ENCODE assay signal across 12 cellular contexts in genomic region chr4:3355266-3355748, GRCh38.
DNase-seq lines count a peak whose midpoint lies in the region; ATAC-seq, FAIRE-seq and TF ChIP-seq lines count a peak whose summit lies in the region.
"Had no signal": no experiment of that assay in that cellular context is flagged by ENCODE, and none has a peak within 500 bp of the region (broad histone marks: within the 10 kb centered on the region; RNA-seq: fewer than 3 reads in every experiment).

No MANE protein-coding gene starts in this region.

- DNase-seq in endothelial cell of umbilical vein (ENCODE audit: low read depth, low spot score) = peak; percentile 60
- DNase-seq in chondrocyte (ENCODE audit: low spot score) = no peak
- DNase-seq in testis = no peak
- no peak for DNase-seq in activated CD8-positive, alpha-beta T cell treated with anti-CD3 and anti-CD28 coated beads for 36 hours
- no peak for DNase-seq in NCI-H146 (lab: John Stamatoyannopoulos, UW)
- DNase-seq: activated naive CD8-positive, alpha-beta T cell treated with anti-CD3 and anti-CD28 coated beads, Interleukin-2, amount 10 ng/mL, durations not matched to agents 7 days and 5 days; NCI-H1417; occipital lobe had no signal

- dilution Hi-C loops in endothelial cell of umbilical vein (cut with MboI; ENCODE audit: extremely low pct_ligation_motif_present, low sequenced_read_pairs) = no loop called here

- no peak overlapping the region for H3K4me3 Mint-ChIP-seq in chondrocyte (ENCODE audit: unreplicated experiment)
- no peak overlapping the region for H3K4me3 Mint-ChIP-seq in activated CD8-positive, alpha-beta T cell treated with anti-CD3 and anti-CD28 coated beads for 36 hours
- H3K4me3 Mint-ChIP-seq: activated naive CD8-positive, alpha-beta T cell treated with anti-CD3 and anti-CD28 coated beads, Interleukin-2, amount 10 ng/mL, durations not matched to agents 7 days and 5 days had no signal

- H3K9me1 ChIP-seq in endothelial cell of umbilical vein (replicated peaks; ENCODE audit: control insufficient read depth, extremely low read depth, insufficient read depth, low read length) = no peaks in the 10 kb centered on the region

- peaks cover 2% of the 10 kb centered on the region for H3K36me3 Mint-ChIP-seq in chondrocyte (ENCODE audit: low read depth)
- H3K36me3 Mint-ChIP-seq in activated CD8-positive, alpha-beta T cell treated with anti-CD3 and anti-CD28 coated beads for 36 hours (ENCODE audit: low read depth) = no peaks in the 10 kb centered on the region
- H3K36me3 Mint-ChIP-seq: activated naive CD8-positive, alpha-beta T cell treated with anti-CD3 and anti-CD28 coated beads, Interleukin-2, amount 10 ng/mL, durations not matched to agents 7 days and 5 days had no signal

- ATAC-seq in GM18498 (IDR thresholded peaks at IDR 0.05; ENCODE audit: unreplicated experiment) (peak; percentile 72), GM19467 (IDR thresholded peaks at IDR 0.05; ENCODE audit: unreplicated experiment) (peak; percentile 90), HG03175 (IDR thresholded peaks at IDR 0.05; ENCODE audit: unreplicated experiment) (peak; percentile 86)
- ATAC-seq in activated CD8-positive, alpha-beta T cell treated with anti-CD3 and anti-CD28 coated beads for 36 hours = no peak

- H3K27ac ChIP-seq in endothelial cell of umbilical vein (ENCODE audit: insufficient read depth, low read depth, low read length) = peak overlapping the region; percentile 52
- H3K27ac ChIP-seq in testis = no peak overlapping the region

- no peaks in the 10 kb centered on the region for H3K36me3 ChIP-seq in endothelial cell of umbilical vein (ENCODE audit: control insufficient read depth in 2 of 2, extremely low read depth in 1 of 2, insufficient read depth in 2 of 2, low read length in 2 of 2)
- H3K36me3 ChIP-seq in testis (ENCODE audit: low read depth, missing control alignments) = no peaks in the 10 kb centered on the region
- H3K36me3 ChIP-seq: Peyer's patch had no signal

- H3K4me2 ChIP-seq in endothelial cell of umbilical vein (ENCODE audit: insufficient read depth, low read length) = peak overlapping the region; percentile 45

- no TSS peak for BruUV-seq in endothelial cell of umbilical vein (replicated peaks; lab: Mats Ljungman, UMichigan)

- CTCF ChIA-PET in endothelial cell of umbilical vein (lab: Charles Lee) = interaction anchor here (0.9 to 5.5 kb wide), 11 partner anchors 10 to 80 kb away, joined by 3 to 48 read pairs (median 5); no protein-coding TSS in a partner anchor
- CTCF ChIA-PET in activated CD8-positive, alpha-beta T cell treated with anti-CD3 and anti-CD28 coated beads for 36 hours (lab: Charles Lee) = interaction anchor here (0.9 to 3.8 kb wide), 4 partner anchors 9 to 126 kb away, joined by 3 to 24 read pairs (median 6); no protein-coding TSS in a partner anchor

- no peak overlapping the region for H2AFZ ChIP-seq in endothelial cell of umbilical vein (ENCODE audit: low read depth, low read length)

- H3K9me3 Mint-ChIP-seq in chondrocyte (ENCODE audit: low read depth) = peaks cover 8% of the 10 kb centered on the region
- no peaks in the 10 kb centered on the region for H3K9me3 Mint-ChIP-seq in activated CD8-positive, alpha-beta T cell treated with anti-CD3 and anti-CD28 coated beads for 36 hours

- peaks cover 21% of the 10 kb centered on the region for H3K79me2 ChIP-seq in endothelial cell of umbilical vein (ENCODE audit: control insufficient read depth, insufficient read depth, low read length)

- 68 to 79% methylated on average over 8 of the region's 8 CpGs for WGBS in testis, 2 donors

- FAIRE-seq in endothelial cell of umbilical vein (lab: Jason Lieb, UNC) = peak; percentile 82

- H3K27me3 Mint-ChIP-seq in chondrocyte (ENCODE audit: low read depth) = no peaks in the 10 kb centered on the region
- H3K27me3 Mint-ChIP-seq in activated CD8-positive, alpha-beta T cell treated with anti-CD3 and anti-CD28 coated beads for 36 hours = no peaks in the 10 kb centered on the region

- H3K9ac ChIP-seq in endothelial cell of umbilical vein (replicated peaks; ENCODE audit: extremely low read depth, insufficient read depth, low read length) = peak overlapping the region; percentile 1

- no peak overlapping the region for H3K27ac Mint-ChIP-seq in chondrocyte (ENCODE audit: unreplicated experiment)
- H3K27ac Mint-ChIP-seq in activated CD8-positive, alpha-beta T cell treated with anti-CD3 and anti-CD28 coated beads for 36 hours = no peak overlapping the region
- H3K27ac Mint-ChIP-seq: activated naive CD8-positive, alpha-beta T cell treated with anti-CD3 and anti-CD28 coated beads, Interleukin-2, amount 10 ng/mL, durations not matched to agents 7 days and 5 days had no signal

- H3K4me3 ChIP-seq in endothelial cell of umbilical vein (replicated peaks in 1 of 3; ENCODE audit: insufficient read depth in 1 of 3, low read depth in 1 of 3, low read length in 3 of 3) = no peak overlapping the region
- H3K4me3 ChIP-seq in testis = no peak overlapping the region
- H3K4me3 ChIP-seq: Peyer's patch had no signal

- POLR2A ChIA-PET in endothelial cell of umbilical vein (lab: Charles Lee) = no interaction called here
- POLR2A ChIA-PET in activated CD8-positive, alpha-beta T cell treated with anti-CD3 and anti-CD28 coated beads for 36 hours (lab: Charles Lee) = no interaction called here

- TF ChIP-seq CTCF in endothelial cell of umbilical vein (IDR thresholded peaks at IDR 0.05; ENCODE audit: extremely low read depth in 1 of 2, insufficient read depth in 1 of 2, low read depth in 1 of 2, low read length in 2 of 2) (no peak), chondrocyte (IDR thresholded peaks at IDR 0.05) (no peak), testis (IDR thresholded peaks at IDR 0.05) (no peak)
- no peak for TF ChIP-seq CTCF in activated CD8-positive, alpha-beta T cell treated with anti-CD3 and anti-CD28 coated beads for 36 hours (IDR thresholded peaks at IDR 0.05)

- H3K9me3 ChIP-seq in endothelial cell of umbilical vein (replicated peaks; ENCODE audit: control insufficient read depth, insufficient read depth, low read length) (no peaks in the 10 kb centered on the region), testis (no peaks in the 10 kb centered on the region)
- H3K9me3 ChIP-seq: Peyer's patch had no signal

- H3K27me3 ChIP-seq in endothelial cell of umbilical vein (ENCODE audit: control insufficient read depth in 2 of 2, insufficient read depth in 2 of 2, low read length in 2 of 2) (no peaks in the 10 kb centered on the region), testis (no peaks in the 10 kb centered on the region)
- H3K27me3 ChIP-seq: Peyer's patch had no signal

- no peaks in the 10 kb centered on the region for H4K20me1 ChIP-seq in endothelial cell of umbilical vein (replicated peaks; ENCODE audit: control insufficient read depth, extremely low read depth, insufficient read depth, low read length)

- H3K4me1 ChIP-seq in endothelial cell of umbilical vein (ENCODE audit: control insufficient read depth, extremely low read depth, insufficient read depth, low read length) (peaks cover 24% of the 10 kb centered on the region), testis (no peaks in the 10 kb centered on the region)
- H3K4me1 ChIP-seq: Peyer's patch had no signal

- no peaks in the 10 kb centered on the region for H3K4me1 Mint-ChIP-seq in chondrocyte (ENCODE audit: low read depth)
- no peaks in the 10 kb centered on the region for H3K4me1 Mint-ChIP-seq in activated CD8-positive, alpha-beta T cell treated with anti-CD3 and anti-CD28 coated beads for 36 hours (ENCODE audit: low read depth)
- H3K4me1 Mint-ChIP-seq: activated naive CD8-positive, alpha-beta T cell treated with anti-CD3 and anti-CD28 coated beads, Interleukin-2, amount 10 ng/mL, durations not matched to agents 7 days and 5 days had no signal

- TF ChIP-seq POLR2A in endothelial cell of umbilical vein (IDR thresholded peaks at IDR 0.05; ENCODE audit: low read depth, low read length) (no peak), testis (IDR thresholded peaks at IDR 0.05) (no peak)

- intact Hi-C loops in endothelial cell of umbilical vein (cut with micrococcal nuclease) = loop anchor here (2.0 kb wide), 1 partner anchor 15 kb away; no protein-coding TSS in a partner anchor
- intact Hi-C loops in testis (cut with DNase I; ENCODE audit: low total_unique reads) = no loop called here
- intact Hi-C loops in activated CD8-positive, alpha-beta T cell treated with anti-CD3 and anti-CD28 coated beads for 36 hours (cut with micrococcal nuclease) = no loop called here

TF ChIP-seq in endothelial cell of umbilical vein, 7 proteins besides CTCF, POLR2A, EP300 and RAD21:
- no peak for TF ChIP-seq JUN (IDR thresholded peaks at IDR 0.05; ENCODE audit: borderline replicate concordance, insufficient read depth, insufficient read length, low read depth)
- peak; percentile 55 for TF ChIP-seq GATA2 (IDR thresholded peaks at IDR 0.05; ENCODE audit: insufficient read depth, insufficient read length, low read depth, low read length)
- no peak for TF ChIP-seq MYC (IDR thresholded peaks at IDR 0.05; ENCODE audit: low read depth, low read length)
TF ChIP-seq in endothelial cell of umbilical vein: peak in this region for 1.
